Comparison of ENCODE assay signal across 7 cellular contexts in the genomic region with DNA sequence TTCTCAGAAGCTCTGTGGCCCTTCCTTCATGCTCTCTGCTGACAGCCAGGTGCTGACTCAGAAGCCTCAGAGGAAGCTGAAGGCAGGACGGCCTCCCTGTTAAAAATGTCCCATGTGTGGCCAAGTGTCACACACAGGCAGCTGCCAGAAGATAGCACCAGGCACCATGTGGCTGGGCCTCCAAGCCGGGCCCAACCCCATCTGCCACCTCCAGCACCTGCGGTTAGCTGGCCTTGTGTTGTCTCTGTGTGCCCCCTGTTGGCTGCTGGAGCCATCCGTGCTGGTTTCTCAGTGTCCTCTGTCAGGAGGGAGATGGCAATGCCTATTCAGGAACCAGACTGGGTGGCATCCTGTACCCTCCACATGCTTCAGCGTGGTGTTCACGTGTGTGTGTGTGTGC.
DNase-seq lines count a peak whose midpoint lies in the region; ATAC-seq and TF ChIP-seq lines count a peak whose summit lies in the region.

No MANE protein-coding gene starts in this region.

- H3K9me3 Mint-ChIP-seq in GM23338 (no peaks in the 10 kb centered on the region; the same call in 2 of the 3 replicates), endodermal cell (no peaks in the 10 kb centered on the region)

- H3K27ac Mint-ChIP-seq in GM23338 (no peak overlapping the region), endodermal cell (no peak overlapping the region)

- H2BK12ac ChIP-seq in mesenchymal stem cell (ENCODE audit: low read length in 2 of 2) = peak overlapping the region in 1 of 2 experiments; percentile 32

- no peak overlapping the region for H4K8ac ChIP-seq in mesenchymal stem cell (ENCODE audit: low read length)

- no peak overlapping the region for H4K91ac ChIP-seq in mesenchymal stem cell (ENCODE audit: low read length)

- peaks cover 4% of the 10 kb centered on the region; the same call in 1 of the 3 replicates for H3K4me1 Mint-ChIP-seq in GM23338
- peaks cover 6% of the 10 kb centered on the region for H3K4me1 Mint-ChIP-seq in endodermal cell

- H3K4me1 ChIP-seq in GM23338 (ENCODE audit: insufficient read depth) = no peaks in the 10 kb centered on the region
- peaks cover 5% of the 10 kb centered on the region for H3K4me1 ChIP-seq in endodermal cell (ENCODE audit: control insufficient read depth, insufficient read depth, low read length)
- H3K4me1 ChIP-seq in smooth muscle cell (ENCODE audit: low read depth) = no peaks in the 10 kb centered on the region
- peaks cover 13% of the 10 kb centered on the region for H3K4me1 ChIP-seq in mesenchymal stem cell (ENCODE audit: control insufficient read depth, insufficient read depth, low read depth, low read length)

- H2AK5ac ChIP-seq in mesenchymal stem cell (ENCODE audit: low read length, severe bottlenecking) = no peak overlapping the region

- H3K27ac ChIP-seq in GM23338 (ENCODE audit: low read depth) = no peak overlapping the region
- H3K27ac ChIP-seq in endodermal cell (ENCODE audit: low read depth, low read length) = no peak overlapping the region
- no peak overlapping the region for H3K27ac ChIP-seq in smooth muscle cell (ENCODE audit: low read depth)
- H3K27ac ChIP-seq in mesenchymal stem cell (ENCODE audit: low read length, poor library complexity, severe bottlenecking) = no peak overlapping the region

- WGBS in endodermal cell (ENCODE audit: insufficient coverage in 1 of 2, insufficient read length in 1 of 2), 2 experiments = 50 to 56% methylated on average over 3 to 6 of the region's 6 CpGs
- WGBS in smooth muscle cell (ENCODE audit: low lambda C conversion rate) = 58% methylated on average over 6 of the region's 6 CpGs
- WGBS in mesenchymal stem cell = 49% methylated on average over 6 of the region's 6 CpGs

- H3K27me3 ChIP-seq in GM23338 (ENCODE audit: insufficient read depth) = no peaks in the 10 kb centered on the region
- H3K27me3 ChIP-seq in endodermal cell (ENCODE audit: control insufficient read depth, insufficient read depth, low read length, poor library complexity, severe bottlenecking) = no peaks in the 10 kb centered on the region
- H3K27me3 ChIP-seq in smooth muscle cell (ENCODE audit: low read depth) = no peaks in the 10 kb centered on the region
- H3K27me3 ChIP-seq in mesenchymal stem cell (ENCODE audit: control insufficient read depth in 1 of 2, insufficient read depth in 1 of 2, low read length in 2 of 2) = no peaks in the 10 kb centered on the region

- H3K9ac ChIP-seq in endodermal cell (ENCODE audit: extremely low read depth, low read length, poor library complexity, severe bottlenecking) (no peak overlapping the region), smooth muscle cell (ENCODE audit: low read depth) (no peak overlapping the region), mesenchymal stem cell (ENCODE audit: low read length) (no peak overlapping the region)

- H3K23ac ChIP-seq in mesenchymal stem cell (ENCODE audit: low read length in 2 of 2) = no peak overlapping the region

- peak; percentile 71 for ATAC-seq in GM23338
- ATAC-seq in HG03139 (IDR thresholded peaks at IDR 0.05; ENCODE audit: unreplicated experiment) = no peak

- TF ChIP-seq CTCF in GM23338 (conservative IDR thresholded peaks at IDR 0.05; ENCODE audit: low read depth in 2 of 2) (peak; percentile 55 to 82), endodermal cell (conservative IDR thresholded peaks at IDR 0.05) (peak; percentile 93), smooth muscle cell (IDR thresholded peaks at IDR 0.05; ENCODE audit: borderline replicate concordance, insufficient read depth, poor library complexity, severe bottlenecking) (peak; percentile 9)

- H2AFZ ChIP-seq in GM23338 (no peak overlapping the region), smooth muscle cell (ENCODE audit: low read depth) (no peak overlapping the region), mesenchymal stem cell (ENCODE audit: low read depth, low read length) (no peak overlapping the region)

- no peak overlapping the region for H3K4me3 ChIP-seq in GM23338
- no peak overlapping the region for H3K4me3 ChIP-seq in endodermal cell (ENCODE audit: low read length)
- no peak overlapping the region for H3K4me3 ChIP-seq in smooth muscle cell
- no peak overlapping the region for H3K4me3 ChIP-seq in mesenchymal stem cell (ENCODE audit: insufficient read depth in 1 of 2, low read depth in 1 of 2, low read length in 2 of 2)

- no peaks in the 10 kb centered on the region for H3K79me2 ChIP-seq in GM23338 (replicated peaks; ENCODE audit: insufficient read depth)
- no peaks in the 10 kb centered on the region for H3K79me2 ChIP-seq in smooth muscle cell (ENCODE audit: low read depth)

- peaks cover 4% of the 10 kb centered on the region for H3K27me3 Mint-ChIP-seq in GM23338 (ENCODE audit: insufficient read depth, low read depth, poor library complexity)
- H3K27me3 Mint-ChIP-seq in endodermal cell (ENCODE audit: insufficient read depth) = no peaks in the 10 kb centered on the region

- H2BK15ac ChIP-seq in mesenchymal stem cell (ENCODE audit: low read depth, poor library complexity, severe bottlenecking) = no peak overlapping the region

- peak overlapping the region in 1 of 2 experiments; percentile 61 for H3K18ac ChIP-seq in mesenchymal stem cell (ENCODE audit: low read depth in 1 of 2, low read length in 2 of 2)

- H4K20me1 ChIP-seq in GM23338 (replicated peaks; ENCODE audit: insufficient read depth) = no peaks in the 10 kb centered on the region
- H4K20me1 ChIP-seq in smooth muscle cell (ENCODE audit: low read depth) = no peaks in the 10 kb centered on the region

- no peaks in the 10 kb centered on the region for H3K36me3 ChIP-seq in GM23338 (ENCODE audit: insufficient read depth)
- no peaks in the 10 kb centered on the region for H3K36me3 ChIP-seq in endodermal cell (ENCODE audit: control insufficient read depth, insufficient read depth, low read length)
- no peaks in the 10 kb centered on the region for H3K36me3 ChIP-seq in smooth muscle cell (ENCODE audit: low read depth)
- no peaks in the 10 kb centered on the region for H3K36me3 ChIP-seq in mesenchymal stem cell (ENCODE audit: control insufficient read depth in 1 of 2, insufficient read depth in 2 of 2, low read depth in 1 of 2, low read length in 2 of 2)

- no peaks in the 10 kb centered on the region for H3K9me2 ChIP-seq in GM23338 (ENCODE audit: insufficient read depth)

- H3K4me2 ChIP-seq in GM23338 = no peak overlapping the region
- H3K4me2 ChIP-seq in smooth muscle cell = no peak overlapping the region
- H3K4me2 ChIP-seq in mesenchymal stem cell (ENCODE audit: low read length, poor library complexity, severe bottlenecking) = no peak overlapping the region

- no peaks in the 10 kb centered on the region for H3K36me3 Mint-ChIP-seq in GM23338 (ENCODE audit: low read depth)
- H3K36me3 Mint-ChIP-seq in endodermal cell (ENCODE audit: low read depth) = no peaks in the 10 kb centered on the region

- no peaks in the 10 kb centered on the region for H3K79me1 ChIP-seq in mesenchymal stem cell (replicated peaks; ENCODE audit: low read length, poor library complexity, severe bottlenecking)

- no peak overlapping the region for H2BK5ac ChIP-seq in mesenchymal stem cell (ENCODE audit: low read depth, low read length, poor library complexity, severe bottlenecking)

- H3K4ac ChIP-seq in mesenchymal stem cell (ENCODE audit: low read depth in 1 of 2, low read length in 2 of 2) = no peak overlapping the region

- no peaks in the 10 kb centered on the region for H3K9me3 ChIP-seq in endodermal cell (ENCODE audit: control insufficient read depth, low read length)
- H3K9me3 ChIP-seq in smooth muscle cell (replicated peaks; ENCODE audit: low read depth) = no peaks in the 10 kb centered on the region
- H3K9me3 ChIP-seq in mesenchymal stem cell (ENCODE audit: control insufficient read depth, low read length) = no peaks in the 10 kb centered on the region

- peak overlapping the region in 1 of 2 experiments; percentile 46 for H3K14ac ChIP-seq in mesenchymal stem cell (ENCODE audit: low read length in 2 of 2)

- H2BK120ac ChIP-seq in mesenchymal stem cell (ENCODE audit: low read depth, low read length) = no peak overlapping the region

- H3F3A ChIP-seq in GM23338 (replicated peaks; ENCODE audit: low read depth) = no peaks in the 10 kb centered on the region
- no peaks in the 10 kb centered on the region for H3F3A ChIP-seq in smooth muscle cell (ENCODE audit: low read depth)

- no peak overlapping the region for H3K4me3 Mint-ChIP-seq in GM23338
- no peak overlapping the region for H3K4me3 Mint-ChIP-seq in endodermal cell

- peak; percentile 18 for DNase-seq in EH (ENCODE audit: low read depth)
- DNase-seq in GM23338 (ENCODE audit: low spot score) = peak; percentile 73
- peak; percentile 77 for DNase-seq in NCI-H524 treated with DMSO at 0.1 percent for 48 hours (lab: John Stamatoyannopoulos, UW)
- DNase-seq in endodermal cell = peak; percentile 95
- no peak for DNase-seq in smooth muscle cell (lab: John Stamatoyannopoulos, UW; ENCODE audit: unreplicated experiment)
- no peak for DNase-seq in mesenchymal stem cell

TF ChIP-seq in GM23338, 12 proteins besides CTCF, POLR2A, EP300 and RAD21 (continues in another document):
- TF ChIP-seq EZH2 (IDR thresholded peaks at IDR 0.05; ENCODE audit: low read depth, unreplicated experiment) (no peak), EZH2phosphoT487 (IDR thresholded peaks at IDR 0.05; ENCODE audit: unreplicated experiment) (no peak), CREB1 (CRISPR knock-in tag; IDR thresholded peaks at IDR 0.05; ENCODE audit: low read depth) (no peak)

Comparison
In these comparisons a context has a peak if more than half of its experiments do, and no peak if none do; other contexts are left out.
1. DNase-seq: peak in EH (single experiment), GM23338 (single experiment), NCI-H524 treated with DMSO at 0.1 percent for 48 hours (single experiment) and endodermal cell (single experiment); none in smooth muscle cell (single experiment) and mesenchymal stem cell (single experiment).
2. CTCF ChIP-seq: peak in every context shown above with its lines; median percentile 93 in endodermal cell; 68 in GM23338; 9 in smooth muscle cell.